Comparison of ENCODE assay signal across 8 cellular contexts in the genomic region with DNA sequence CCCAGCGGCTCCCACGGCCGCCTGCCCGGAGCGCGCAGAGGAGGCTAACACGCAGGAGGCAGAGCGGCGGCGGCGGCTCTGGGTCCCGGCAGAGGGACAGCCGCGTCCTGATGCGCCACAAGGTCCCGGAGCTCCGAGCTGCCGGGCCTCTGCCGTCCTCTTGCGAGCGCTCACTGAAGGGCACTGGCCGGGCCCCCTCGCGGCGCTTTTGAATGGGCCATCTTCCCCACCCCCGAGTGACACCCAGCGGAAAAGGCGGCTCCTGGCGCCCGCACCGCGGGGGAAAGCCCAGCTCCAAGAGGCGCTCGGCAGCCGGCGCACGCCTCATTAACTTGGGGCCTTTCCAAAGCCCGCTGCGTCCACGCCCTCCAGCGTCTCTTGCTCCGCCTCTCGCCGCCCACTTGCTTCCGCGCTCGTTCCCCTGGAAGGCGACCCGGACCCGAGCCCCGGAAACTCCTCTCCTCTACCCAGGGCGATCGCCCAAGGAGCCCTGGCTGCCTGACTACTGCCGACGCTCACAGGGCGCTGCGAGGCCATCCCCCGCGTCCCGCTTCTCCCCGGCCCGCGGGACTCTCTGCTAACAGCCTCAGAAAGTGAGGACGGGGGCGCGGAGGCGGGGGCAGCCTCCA. TPM values are rescaled to one million over a fixed set of nuclear protein-coding genes. Genes with fewer than 3 reads are reported as not detected.
DNase-seq lines count a peak whose midpoint lies in the region; ATAC-seq, FAIRE-seq and TF ChIP-seq lines count a peak whose summit lies in the region.

A gene (minus strand): TSS at position 363 of the 629 bp plus-strand sequence.

- peak; percentile 75 for ATAC-seq in GM19351 (IDR thresholded peaks at IDR 0.05; ENCODE audit: unreplicated experiment)
- peak; percentile 74 for ATAC-seq in HG03521 (IDR thresholded peaks at IDR 0.05; ENCODE audit: unreplicated experiment)
- ATAC-seq in HepG2 = peak; percentile 88

- H2AFZ ChIP-seq in HepG2 (ENCODE audit: low read length) = no peak within 1 kb of the TSS

- no peaks in the 10 kb centered on the region; a peak in 2 of 5 replicates for H3K36me3 ChIP-seq in HepG2 (replicated peaks in 1 of 2; ENCODE audit: control insufficient read depth in 1 of 2, insufficient read depth in 2 of 2, low read length in 2 of 2)

- peak within 1 kb of the TSS; percentile 95 for H3K9ac ChIP-seq in HepG2 (ENCODE audit: insufficient read depth, low read depth, low read length)

- in situ Hi-C loops in HepG2 (cut with HindIII; ENCODE audit: extremely low pct_ligation_motif_present, low pct_unique_long_range_greater_than_20kb) = loop anchor here (5.0 kb wide), 2 partner anchors 404 to 519 kb away; a partner anchor contains a TSS

- peaks cover 54% of the 10 kb centered on the region for H3K4me1 ChIP-seq in HepG2 (ENCODE audit: insufficient read depth, low read length)

- peaks cover 0 to 3% of the 10 kb centered on the region in 2 experiments; a peak in 1 of 5 replicates for H3K27me3 ChIP-seq in HepG2 (ENCODE audit: control insufficient read depth in 1 of 2, insufficient read depth in 2 of 2, low read length in 2 of 2)

- DNase-seq in CD14-positive monocyte (ENCODE audit: low spot score) (peak; percentile 94), NCI-H69 (lab: John Stamatoyannopoulos, UW) (peak; percentile 96), HepG2 (ENCODE audit: low spot score) (peak; percentile 91)
- DNase-seq in activated CD4-positive, alpha-beta T cell treated with anti-CD3 and anti-CD28 coated beads, Interleukin-2, amount 50 U/mL, for 1 hour = peak; percentile 90
- DNase-seq in stimulated activated CD4-positive, alpha-beta T cell treated with anti-CD3 and anti-CD28 coated beads, Interleukin-4, amount 100 ng/mL, for 1 hour = peak; percentile 95

- H3K4me1 Mint-ChIP-seq in CD14-positive monocyte = peaks cover 23% of the 10 kb centered on the region
- peaks cover 32% of the 10 kb centered on the region for H3K4me1 Mint-ChIP-seq in dendritic cell treated with granulocyte-macrophage colony-stimulating factor and Interleukin-4, amounts not matched to agents 40 ng/mL and 50 ng/mL, for 4 days (ENCODE audit: low read depth)

- peak within 1 kb of the TSS; percentile 97 to 99 (median 98) for H3K4me3 ChIP-seq in HepG2 (replicated peaks in 1 of 3; ENCODE audit: insufficient read depth in 1 of 3, low read depth in 2 of 3, low read length in 3 of 3)

- H4K20me1 ChIP-seq in HepG2 (ENCODE audit: insufficient read depth, low read length) = peaks cover 6% of the 10 kb centered on the region

- TF ChIP-seq POLR2A in HepG2 (IDR thresholded peaks at IDR 0.05; ENCODE audit: insufficient read depth in 1 of 2, low read depth in 2 of 2, low read length in 2 of 2) = peak; percentile 95

- peak; percentile 64 for FAIRE-seq in HepG2 (lab: Jason Lieb, UNC)

- intact Hi-C loops in CD14-positive monocyte (cut with micrococcal nuclease) (loop anchor here in 1 of 2 donors (10.0 kb wide), 2 partner anchors 77 to 547 kb away; a partner anchor contains a TSS), HepG2 (cut with micrococcal nuclease; ENCODE audit: unreplicated experiment) (loop anchor here (1.0 to 5.0 kb wide), 7 partner anchors 41 to 520 kb away; a partner anchor contains a TSS)
- intact Hi-C loops in dendritic cell treated with granulocyte-macrophage colony-stimulating factor and Interleukin-4, amounts not matched to agents 40 ng/mL and 50 ng/mL, for 4 days (cut with micrococcal nuclease) = loop anchor here (2.0 to 10.0 kb wide), 5 partner anchors 54 to 697 kb away; a partner anchor contains a TSS

- TF ChIP-seq CTCF in CD14-positive monocyte (IDR thresholded peaks at IDR 0.05) = peak; percentile 67
- peak; percentile 78 for TF ChIP-seq CTCF in HepG2 (CRISPR knock-in tag; IDR thresholded peaks at IDR 0.05)

- 3% methylated on average over 14 of the region's 67 CpGs for WGBS in HepG2 (ENCODE audit: low lambda C conversion rate)

- H3K4me2 ChIP-seq in HepG2 (ENCODE audit: low read depth, low read length) = peak within 1 kb of the TSS; percentile 83

- peak; percentile 99 for TF ChIP-seq RAD21 in HepG2 (CRISPR knock-in tag; IDR thresholded peaks at IDR 0.05)

- CTCF ChIA-PET in HepG2 (lab: Yijun Ruan, JAX; ENCODE audit: low intra/inter-chr PET ratio, low total read pairs) = interaction anchor here (1.2 to 1.8 kb wide), 2 partner anchors 408 to 505 kb away, joined by 6 read pairs; no protein-coding TSS in a partner anchor

- TF ChIP-seq EP300 in HepG2 (IDR thresholded peaks at IDR 0.05; ENCODE audit: low read depth in 2 of 2, low read length in 2 of 2) (no peak; a peak in 1 of 4 replicates), HepG2 (CRISPR knock-in tag; IDR thresholded peaks at IDR 0.05; ENCODE audit: borderline replicate concordance) (peak; percentile 60)

- H3K79me2 ChIP-seq in HepG2 (ENCODE audit: insufficient read depth, low read length) = peaks cover 54% of the 10 kb centered on the region

- H3K27ac Mint-ChIP-seq in CD14-positive monocyte = peak within 1 kb of the TSS; percentile 54 to 91 (median 86)
- H3K27ac Mint-ChIP-seq in dendritic cell treated with granulocyte-macrophage colony-stimulating factor and Interleukin-4, amounts not matched to agents 40 ng/mL and 50 ng/mL, for 4 days = peak within 1 kb of the TSS; percentile 95

- H3K27me3 Mint-ChIP-seq in CD14-positive monocyte (ENCODE audit: low read depth in 3 of 3) = peaks cover 54 to 67% (median 58%) of the 10 kb centered on the region in 3 donors
- H3K27me3 Mint-ChIP-seq in dendritic cell treated with granulocyte-macrophage colony-stimulating factor and Interleukin-4, amounts not matched to agents 40 ng/mL and 50 ng/mL, for 4 days = peaks cover 20% of the 10 kb centered on the region

- no TSS peak for BruUV-seq in HepG2 (replicated peaks; lab: Mats Ljungman, UMichigan)

- H3K27ac ChIP-seq in HepG2 (ENCODE audit: extremely low read length, insufficient read depth, low read length) = peak within 1 kb of the TSS; percentile 95

- H3K9me3 Mint-ChIP-seq in CD14-positive monocyte = peaks cover 0 to 15% (median 7%) of the 10 kb centered on the region in 7 donors
- no peaks in the 10 kb centered on the region for H3K9me3 Mint-ChIP-seq in dendritic cell treated with granulocyte-macrophage colony-stimulating factor and Interleukin-4, amounts not matched to agents 40 ng/mL and 50 ng/mL, for 4 days

- H3K9me3 ChIP-seq in HepG2 (ENCODE audit: low read length) = no peaks in the 10 kb centered on the region

- POLR2A ChIA-PET in HepG2 (lab: Yijun Ruan, JAX) = interaction anchor here (0.6 to 5.9 kb wide), 66 partner anchors 9 to 732 kb away, joined by 3 to 88 read pairs (median 5); a partner anchor contains a TSS

- peaks cover 8 to 11% of the 10 kb centered on the region in 2 donors for H3K36me3 Mint-ChIP-seq in CD14-positive monocyte
- H3K36me3 Mint-ChIP-seq in dendritic cell treated with granulocyte-macrophage colony-stimulating factor and Interleukin-4, amounts not matched to agents 40 ng/mL and 50 ng/mL, for 4 days (ENCODE audit: low read depth) = peaks cover 18% of the 10 kb centered on the region

- peak within 1 kb of the TSS; percentile 96 to 97 for H3K4me3 Mint-ChIP-seq in CD14-positive monocyte
- peak within 1 kb of the TSS; percentile 99 for H3K4me3 Mint-ChIP-seq in dendritic cell treated with granulocyte-macrophage colony-stimulating factor and Interleukin-4, amounts not matched to agents 40 ng/mL and 50 ng/mL, for 4 days

TF ChIP-seq in HepG2, 621 proteins besides CTCF, POLR2A, EP300 and RAD21 (continues in another document):
- TF ChIP-seq, protein P1, sequence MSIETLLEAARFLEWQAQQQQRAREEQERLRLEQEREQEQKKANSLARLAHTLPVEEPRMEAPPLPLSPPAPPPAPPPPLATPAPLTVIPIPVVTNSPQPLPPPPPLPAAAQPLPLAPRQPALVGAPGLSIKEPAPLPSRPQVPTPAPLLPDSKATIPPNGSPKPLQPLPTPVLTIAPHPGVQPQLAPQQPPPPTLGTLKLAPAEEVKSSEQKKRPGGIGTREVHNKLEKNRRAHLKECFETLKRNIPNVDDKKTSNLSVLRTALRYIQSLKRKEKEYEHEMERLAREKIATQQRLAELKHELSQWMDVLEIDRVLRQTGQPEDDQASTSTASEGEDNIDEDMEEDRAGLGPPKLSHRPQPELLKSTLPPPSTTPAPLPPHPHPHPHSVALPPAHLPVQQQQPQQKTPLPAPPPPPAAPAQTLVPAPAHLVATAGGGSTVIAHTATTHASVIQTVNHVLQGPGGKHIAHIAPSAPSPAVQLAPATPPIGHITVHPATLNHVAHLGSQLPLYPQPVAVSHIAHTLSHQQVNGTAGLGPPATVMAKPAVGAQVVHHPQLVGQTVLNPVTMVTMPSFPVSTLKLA (IDR thresholded peaks at IDR 0.05) = peak; percentile 28; the same call in 1 of the 2 replicates
- TF ChIP-seq ZNF468 (CRISPR knock-in tag; IDR thresholded peaks at IDR 0.05) = peak; percentile 47; the same call in 1 of the 2 replicates

RNA-seq across cellular contexts. Expression of the gene that starts here (rescaled TPM):
- polyA plus RNA-seq in CD14-positive monocyte (1 to 10 TPM; 1.1 to 1.6 TPM), HepG2 (2011; rRNA removed) (30.5 and 33.8 TPM in 2 replicates)
- total RNA-seq in HepG2 (2016; rRNA removed; fragmentation: Illumina TruSeq; extraction: Trizol) = 41.0 and 42.6 TPM in 2 replicates
- total RNA-seq in HepG2 (2016; cell fraction: cytosol; rRNA removed; fragmentation: Illumina TruSeq; extraction: Trizol; ENCODE audit: low read depth) = 17.8 and 19.6 TPM in 2 replicates
- 40.7 and 41.0 TPM in 2 replicates for total RNA-seq in HepG2 (2016; cell fraction: insoluble cytoplasmic fraction; rRNA removed; fragmentation: Illumina TruSeq; extraction: Trizol)
- total RNA-seq in HepG2 (2016; cell fraction: membrane; rRNA removed; fragmentation: Illumina TruSeq; extraction: Trizol) = 46.7 and 48.5 TPM in 2 replicates
- total RNA-seq in HepG2 (2016; cell fraction: nucleus; rRNA removed; fragmentation: Illumina TruSeq; extraction: Trizol) = 48.4 and 49.5 TPM in 2 replicates
- polyA plus RNA-seq in HepG2 (2011; cell fraction: cytosol; rRNA removed) = 25.4 and 27.1 TPM in 2 replicates
- 24.3 and 25.8 TPM in 2 replicates for polyA plus RNA-seq in HepG2 (2011; cell fraction: nucleus; rRNA removed)
- polyA plus RNA-seq in HepG2 (2012) = 19.1 and 25.3 TPM in 2 replicates
- 10.9 and 15.0 TPM in 2 replicates for polyA plus RNA-seq in HepG2 (2016; cell fraction: cytosol; fragmentation: Illumina TruSeq; extraction: Trizol; ENCODE audit: low read depth)
- 61.4 and 62.2 TPM in 2 replicates for polyA plus RNA-seq in HepG2 (2016; cell fraction: insoluble cytoplasmic fraction; fragmentation: Illumina TruSeq; extraction: Trizol; ENCODE audit: low read depth)
- polyA plus RNA-seq in HepG2 (2016; cell fraction: membrane; fragmentation: Illumina TruSeq; extraction: Trizol; ENCODE audit: low read depth) = 29.1 and 33.4 TPM in 2 replicates
- polyA plus RNA-seq in HepG2 (2016; cell fraction: nucleus; fragmentation: Illumina TruSeq; extraction: Trizol; ENCODE audit: insufficient read depth, low read depth) = 87.7 and 87.9 TPM in 2 replicates
- polyA minus RNA-seq in HepG2 (2011; rRNA and poly(A)+ RNA removed; ENCODE audit: low replicate concordance) = 3.0 and 40.9 TPM in 2 replicates
- polyA minus RNA-seq in HepG2 (2011; cell fraction: cytosol; rRNA and poly(A)+ RNA removed) = 43.4 and 48.0 TPM in 2 replicates
- 53.5 and 53.8 TPM in 2 replicates for polyA minus RNA-seq in HepG2 (2011; cell fraction: nucleus; rRNA and poly(A)+ RNA removed)

Comparison
In these comparisons a context has a peak if more than half of its experiments do, and no peak if none do; other contexts are left out.
1. Peak in every context shown above with its lines: DNase-seq, ATAC-seq, H3K4me3 ChIP-seq and H3K27ac ChIP-seq.
2. RNA of the gene that starts here (polyA plus RNA-seq): 10.9 to 87.9 TPM in HepG2; 1.1 to 1.6 TPM in CD14-positive monocyte; every median in the first group is over 4 times any median in the second.